ENCODE assay signal across 23 cellular contexts in genomic region chr19:38812841-38813320, GRCh38. TPM values are rescaled to one million over a fixed set of nuclear protein-coding genes. Genes with fewer than 3 reads are reported as not detected.
DNase-seq lines count a peak whose midpoint lies in the region; ATAC-seq, FAIRE-seq and TF ChIP-seq lines count a peak whose summit lies in the region.
"Had no signal": no experiment of that assay in that cellular context is flagged by ENCODE, and none has a peak within 500 bp of the region (broad histone marks: within the 10 kb centered on the region; RNA-seq: fewer than 3 reads in every experiment).

TSS of gene LGALS4 (minus strand) at chr19:38812945. CDS start at chr19:38812886, 59 bp downstream.

- TF ChIP-seq EP300 in ovary (IDR thresholded peaks at IDR 0.05), result no peak

- ATAC-seq in natural killer cell, result no peak

- CTCF ChIA-PET in Calu3 (lab: Charles Lee), result interaction anchor here (0.8 to 1.2 kb wide), 4 partner anchors 8 to 274 kb away, joined by 3 to 7 read pairs (median 3); partner anchors contain the start of genes NFKBIB and SIRT2

- H3K27ac ChIP-seq in Peyer's patch (peak within 1 kb of the TSS in 3 of 4 donors; percentile 79 to 97 (median 88)), kidney (ENCODE audit: low read depth in 2 of 2, low read length in 2 of 2) (no peak within 1 kb of the TSS), ovary (no peak within 1 kb of the TSS), SJCRH30 (no peak within 1 kb of the TSS), dorsolateral prefrontal cortex (no peak within 1 kb of the TSS)
- H3K27ac ChIP-seq: adrenal gland, parathyroid adenoma had no signal

- H3K27ac Mint-ChIP-seq in Calu3 (ENCODE audit: unreplicated experiment) (peak within 1 kb of the TSS; percentile 90), natural killer cell (peak within 1 kb of the TSS in 1 of 2 donors; percentile 52)
- H3K27ac Mint-ChIP-seq: activated CD4-positive, alpha-beta T cell treated with anti-CD3 and anti-CD28 coated beads, Interleukin-2, amount 10 ng/mL, durations not matched to agents 24 days and 14 days had no signal

- BruUV-seq in Calu3 (replicated peaks; lab: Mats Ljungman, UMichigan), result no TSS peak

- intact Hi-C loops in Calu3 (cut with micrococcal nuclease; ENCODE audit: unreplicated experiment), result loop anchor here (5.0 kb wide), 1 partner anchor 81 kb away; no protein-coding TSS in a partner anchor
- intact Hi-C loops in kidney (cut with DNase I), result no loop called here
- intact Hi-C loops in ovary (cut with DNase I), result no loop called here
- intact Hi-C loops in natural killer cell (cut with micrococcal nuclease), result no loop called here
- intact Hi-C loops in dorsolateral prefrontal cortex (cut with DNase I), result no loop called here

- peaks cover 33% of the 10 kb centered on the region for H3K4me1 Mint-ChIP-seq in Calu3 (ENCODE audit: low read depth, unreplicated experiment)
- peaks cover 0 to 6% of the 10 kb centered on the region in 2 donors for H3K4me1 Mint-ChIP-seq in natural killer cell
- H3K4me1 Mint-ChIP-seq: activated CD4-positive, alpha-beta T cell treated with anti-CD3 and anti-CD28 coated beads, Interleukin-2, amount 10 ng/mL, durations not matched to agents 24 days and 14 days; H9 had no signal

- H3K4me3 ChIP-seq in Peyer's patch (peak within 1 kb of the TSS in 3 of 4 donors; percentile 37 to 67 (median 64)), kidney (ENCODE audit: low read length in 2 of 2) (no peak within 1 kb of the TSS), ovary (peak within 1 kb of the TSS; percentile 6), SJCRH30 (no peak within 1 kb of the TSS), dorsolateral prefrontal cortex (no peak within 1 kb of the TSS)
- H3K4me3 ChIP-seq: adrenal gland had no signal

- TF ChIP-seq POLR2A in Peyer's patch (IDR thresholded peaks at IDR 0.05) (peak; percentile 97), ovary (IDR thresholded peaks at IDR 0.05) (no peak)

- no peak for FAIRE-seq in kidney (lab: Jason Lieb, UNC)
- FAIRE-seq: RCC 7860 had no signal

- DNase-seq in Calu3 (peak; percentile 87), Peyer's patch (peak in 2 of 3 donors; percentile 93), kidney (peak; percentile 65), ovary (no peak), natural killer cell (no peak), SJCRH30 (no peak), dorsolateral prefrontal cortex (no peak)
- DNase-seq in activated naive CD4-positive, alpha-beta T cell (lab: John Stamatoyannopoulos, UW), result no peak
- DNase-seq: activated CD4-positive, alpha-beta T cell treated with anti-CD3 and anti-CD28 coated beads, Interleukin-2, amount 10 ng/mL, durations not matched to agents 24 days and 14 days; activated T-cell treated with anti-CD3 and anti-CD28 coated beads, Interleukin-2, amount 50 U/mL, for 48 hours; adrenal gland; BE2C; cortex of kidney; H9; mammary epithelial cell; NCI-H1930; NCI-H526; T-helper 1 cell had no signal

- H3K9me3 Mint-ChIP-seq in Calu3 (ENCODE audit: low read depth, unreplicated experiment), result peaks cover 2% of the 10 kb centered on the region
- H3K9me3 Mint-ChIP-seq in natural killer cell, result no peaks in the 10 kb centered on the region
- H3K9me3 Mint-ChIP-seq: activated CD4-positive, alpha-beta T cell treated with anti-CD3 and anti-CD28 coated beads, Interleukin-2, amount 10 ng/mL, durations not matched to agents 24 days and 14 days had no signal

- H3K27me3 Mint-ChIP-seq in Calu3 (ENCODE audit: unreplicated experiment) (no peaks in the 10 kb centered on the region), natural killer cell (ENCODE audit: low read depth in 2 of 2) (no peaks in the 10 kb centered on the region)
- H3K27me3 Mint-ChIP-seq: activated CD4-positive, alpha-beta T cell treated with anti-CD3 and anti-CD28 coated beads, Interleukin-2, amount 10 ng/mL, durations not matched to agents 24 days and 14 days had no signal

- H3K36me3 Mint-ChIP-seq in Calu3 (ENCODE audit: insufficient read depth, unreplicated experiment), result peaks cover 88% of the 10 kb centered on the region
- no peaks in the 10 kb centered on the region for H3K36me3 Mint-ChIP-seq in natural killer cell

- H3K9me3 ChIP-seq in Peyer's patch, result no peaks in the 10 kb centered on the region
- no peaks in the 10 kb centered on the region for H3K9me3 ChIP-seq in kidney (ENCODE audit: control insufficient read depth in 1 of 2, low read length in 2 of 2)
- no peaks in the 10 kb centered on the region for H3K9me3 ChIP-seq in ovary
- no peaks in the 10 kb centered on the region for H3K9me3 ChIP-seq in SJCRH30 (replicated peaks)
- H3K9me3 ChIP-seq: adrenal gland, BE2C had no signal

- H3K4me3 Mint-ChIP-seq in Calu3 (ENCODE audit: low read depth, unreplicated experiment) (peak within 1 kb of the TSS; percentile 89), natural killer cell (no peak within 1 kb of the TSS)
- H3K4me3 Mint-ChIP-seq: activated CD4-positive, alpha-beta T cell treated with anti-CD3 and anti-CD28 coated beads, Interleukin-2, amount 10 ng/mL, durations not matched to agents 24 days and 14 days; H9 had no signal

- 79 to 82% (median 81%) methylated on average over 15 of the region's 15 CpGs for WGBS in ovary, 3 donors

- H3K27me3 ChIP-seq in Peyer's patch, result no peaks in the 10 kb centered on the region
- H3K27me3 ChIP-seq in ovary, result no peaks in the 10 kb centered on the region
- H3K27me3 ChIP-seq in SJCRH30, result no peaks in the 10 kb centered on the region
- H3K27me3 ChIP-seq in dorsolateral prefrontal cortex, result no peaks in the 10 kb centered on the region
- H3K27me3 ChIP-seq: adrenal gland, BE2C had no signal

- TF ChIP-seq CTCF in Calu3 (IDR thresholded peaks at IDR 0.05; ENCODE audit: unreplicated experiment) (no peak), Peyer's patch (IDR thresholded peaks at IDR 0.05) (peak in 1 of 6 experiments; percentile 16), kidney (IDR thresholded peaks at IDR 0.05; ENCODE audit: borderline replicate concordance, extremely low read depth, insufficient read depth) (no peak), ovary (IDR thresholded peaks at IDR 0.05) (no peak), natural killer cell (IDR thresholded peaks at IDR 0.05) (no peak), dorsolateral prefrontal cortex (IDR thresholded peaks at IDR 0.05 in 54 of 56, conservative IDR thresholded peaks at IDR 0.05 in 2 of 56; ENCODE audit: low read depth in 1 of 56, partially characterized antibody in 56 of 56) (no peak)

- H3K9ac ChIP-seq in kidney (ENCODE audit: low read length in 2 of 2), result no peak within 1 kb of the TSS
- H3K9ac ChIP-seq: parathyroid adenoma had no signal

- peaks cover 0 to 22% (median 0%) of the 10 kb centered on the region in 3 donors for H3K36me3 ChIP-seq in Peyer's patch
- H3K36me3 ChIP-seq in kidney (ENCODE audit: control insufficient read depth in 1 of 2, insufficient read depth in 2 of 2, low read length in 2 of 2), result peaks cover 15 to 17% of the 10 kb centered on the region in 2 donors
- H3K36me3 ChIP-seq in ovary, result no peaks in the 10 kb centered on the region
- peaks cover 13% of the 10 kb centered on the region; the same call in 1 of the 2 replicates for H3K36me3 ChIP-seq in SJCRH30
- H3K36me3 ChIP-seq: BE2C had no signal

- H3K4me1 ChIP-seq in Peyer's patch (peaks cover 0 to 17% (median 2%) of the 10 kb centered on the region in 4 donors), kidney (ENCODE audit: control insufficient read depth in 1 of 2, insufficient read depth in 1 of 2, low read depth in 1 of 2, low read length in 2 of 2) (no peaks in the 10 kb centered on the region), ovary (ENCODE audit: insufficient read depth) (no peaks in the 10 kb centered on the region), SJCRH30 (no peaks in the 10 kb centered on the region)
- H3K4me1 ChIP-seq: adrenal gland, BE2C, parathyroid adenoma had no signal

RNA-seq across cellular contexts. Expression of gene LGALS4, which starts in this region (rescaled TPM):
- total RNA-seq in Calu3 (2022), result 321 and 537 TPM in 2 replicates
- total RNA-seq in Peyer's patch, result 1,000 to 10,000 TPM; 1,215 to 4,170 (median 2,579) TPM
- total RNA-seq in kidney, result 12.2 TPM
- 1.2 TPM for polyA plus RNA-seq in kidney (ENCODE audit: insufficient read depth, low read depth, low replicate concordance)
- total RNA-seq in ovary, result 1 to 10 TPM in 4 of 7 donors, under 1 TPM in 3; 0.57 to 7.4 (median 2.2) TPM
- polyA plus RNA-seq in ovary, result 1 to 10 TPM in 1 of 2 donors, under 1 TPM in 1; 0.80 to 1.4 TPM
- 1 to 10 TPM; 4.2 to 4.8 (median 4.6) TPM for total RNA-seq in natural killer cell
- total RNA-seq in SJCRH30 (2014; rRNA removed; shearing (Covaris generic)), result 0.06 and 0.66 TPM in 2 replicates
- 1 to 10 TPM in 81 of 120 experiments, under 1 TPM in 28, not detected in 11; 0.39 to 4.0 (median 1.4) TPM for total RNA-seq in dorsolateral prefrontal cortex
- total RNA-seq: fibroblast of lung, M059J, temporal lobe had no signal
- polyA plus RNA-seq: fibroblast of lung had no signal

Comparison
In these comparisons a context has a peak if more than half of its experiments do, and no peak if none do; other contexts are left out.
1. RNA of gene LGALS4 (total RNA-seq): 1,215 to 4,170 TPM in Peyer's patch and 321 to 537 TPM in Calu3; 12.2 TPM in kidney (single experiment), 4.2 to 4.8 TPM in natural killer cell, 0.57 to 7.4 TPM in ovary, 0.39 to 4.0 TPM in dorsolateral prefrontal cortex and 0.06 to 0.66 TPM in SJCRH30; every median in the first group is over 10 times any median in the second.
2. DNase-seq: peak in Calu3 (single experiment), Peyer's patch (2 of 3) and kidney (single experiment); none in ovary (0 of 5), natural killer cell (single experiment), SJCRH30 (0 of 2), activated naive CD4-positive, alpha-beta T cell (0 of 4) and dorsolateral prefrontal cortex (0 of 10).
3. H3K27ac ChIP-seq: peak in Peyer's patch (3 of 4); none in kidney (0 of 2), ovary (0 of 2), SJCRH30 (single experiment) and dorsolateral prefrontal cortex (0 of 59).
4. H3K4me3 ChIP-seq: peak in Peyer's patch (3 of 4) and ovary (single experiment); none in kidney (0 of 2), SJCRH30 (single experiment) and dorsolateral prefrontal cortex (0 of 59).